In genomic region chr5:123209163-123210013, GRCh38 we compare ENCODE assay signal across 8 cellular contexts.
DNase-seq lines count a peak whose midpoint lies in the region; ATAC-seq and TF ChIP-seq lines count a peak whose summit lies in the region.

No MANE protein-coding gene starts in this region.

- TF ChIP-seq CTCF in astrocyte of the spinal cord (IDR thresholded peaks at IDR 0.05; ENCODE audit: low read depth, low read length) = no peak
- TF ChIP-seq CTCF in retinal pigment epithelial cell (conservative IDR thresholded peaks at IDR 0.05; ENCODE audit: low read depth, low read length) = no peak

- ATAC-seq in GM18873 (IDR thresholded peaks at IDR 0.05; ENCODE audit: low FRiP score, unreplicated experiment) = peak; percentile 47
- peak; percentile 95 for ATAC-seq in HG03432 (IDR thresholded peaks at IDR 0.05; ENCODE audit: unreplicated experiment)
- ATAC-seq in activated naive CD8-positive, alpha-beta T cell treated with anti-CD3 and anti-CD28 coated beads, Interleukin-2, amount 50 U/mL, for 24 hours = no peak

- H3K27me3 Mint-ChIP-seq in activated naive CD8-positive, alpha-beta T cell treated with anti-CD3 and anti-CD28 coated beads, Interleukin-2, amount 50 U/mL, for 24 hours = peaks cover 4% of the 10 kb centered on the region

- no peak overlapping the region for H3K27ac Mint-ChIP-seq in activated naive CD8-positive, alpha-beta T cell treated with anti-CD3 and anti-CD28 coated beads, Interleukin-2, amount 50 U/mL, for 24 hours

- DNase-seq in astrocyte of the spinal cord (ENCODE audit: low read depth, low spot score) (peak; percentile 86), retinal pigment epithelial cell (ENCODE audit: low read depth) (peak; percentile 90), NAMALWA (ENCODE audit: low spot score) (no peak), NCI-H2081 treated with DMSO at 0.1 percent for 48 hours (lab: John Stamatoyannopoulos, UW) (no peak)
- DNase-seq in activated CD4-positive, alpha-beta T cell treated with anti-CD3 and anti-CD28 coated beads for 1 hour = no peak
- DNase-seq in activated naive CD8-positive, alpha-beta T cell treated with anti-CD3 and anti-CD28 coated beads, Interleukin-2, amount 50 U/mL, for 24 hours = no peak

- no peaks in the 10 kb centered on the region for H3K36me3 Mint-ChIP-seq in activated naive CD8-positive, alpha-beta T cell treated with anti-CD3 and anti-CD28 coated beads, Interleukin-2, amount 50 U/mL, for 24 hours (ENCODE audit: low read depth)

- no peak overlapping the region for H3K4me3 Mint-ChIP-seq in activated naive CD8-positive, alpha-beta T cell treated with anti-CD3 and anti-CD28 coated beads, Interleukin-2, amount 50 U/mL, for 24 hours

- no peaks in the 10 kb centered on the region for H3K4me1 Mint-ChIP-seq in activated naive CD8-positive, alpha-beta T cell treated with anti-CD3 and anti-CD28 coated beads, Interleukin-2, amount 50 U/mL, for 24 hours

- in situ Hi-C loops in astrocyte of the spinal cord (cut with HindIII; ENCODE audit: low sequenced_read_pairs) = no loop called here

- H3K4me3 ChIP-seq in astrocyte of the spinal cord (ENCODE audit: low read depth, low read length) (no peak overlapping the region), retinal pigment epithelial cell (ENCODE audit: low read length) (no peak overlapping the region)

- H3K9me3 Mint-ChIP-seq in activated naive CD8-positive, alpha-beta T cell treated with anti-CD3 and anti-CD28 coated beads, Interleukin-2, amount 50 U/mL, for 24 hours = no peaks in the 10 kb centered on the region

Comparison
In these comparisons a context has a peak if more than half of its experiments do, and no peak if none do; other contexts are left out.
1. DNase-seq: peak in astrocyte of the spinal cord (single experiment) and retinal pigment epithelial cell (single experiment); none in NAMALWA (single experiment), NCI-H2081 treated with DMSO at 0.1 percent for 48 hours (single experiment), activated CD4-positive, alpha-beta T cell treated with anti-CD3 and anti-CD28 coated beads for 1 hour (single experiment) and activated naive CD8-positive, alpha-beta T cell treated with anti-CD3 and anti-CD28 coated beads, Interleukin-2, amount 50 U/mL, for 24 hours (single experiment).